ENCODE assay signal across 8 cellular contexts in genomic region chr13:41458187-41458938, GRCh38. TPM values are rescaled to one million over a fixed set of nuclear protein-coding genes. Genes with fewer than 3 reads are reported as not detected.
DNase-seq lines count a peak whose midpoint lies in the region; ATAC-seq and TF ChIP-seq lines count a peak whose summit lies in the region.

No MANE protein-coding gene starts in this region.

- H3K9me2 ChIP-seq in GM23338 (ENCODE audit: insufficient read depth): no peaks in the 10 kb centered on the region

- H3K27me3 Mint-ChIP-seq in CD8-positive, alpha-beta memory T cell: peaks cover 0 to 6% of the 10 kb centered on the region in 2 donors
- H3K27me3 Mint-ChIP-seq in GM23338 (ENCODE audit: insufficient read depth, low read depth, poor library complexity): peaks cover 48% of the 10 kb centered on the region
- H3K27me3 Mint-ChIP-seq in activated naive CD8-positive, alpha-beta T cell treated with anti-CD3 and anti-CD28 coated beads, Interleukin-2, amount 50 U/mL, for 24 hours: peaks cover 21% of the 10 kb centered on the region

- TF ChIP-seq CTCF in GM23338 (conservative IDR thresholded peaks at IDR 0.05; ENCODE audit: low read depth in 2 of 2) (0 out of 4 replicates have a peak, but pooled peaks of 1 of the 2 experiments have one; percentile 0), OCI-LY3 (IDR thresholded peaks at IDR 0.05; ENCODE audit: low read depth, low read length) (no peak), psoas muscle (IDR thresholded peaks at IDR 0.05) (no peak), omental fat pad (IDR thresholded peaks at IDR 0.05) (no peak), RWPE1 (conservative IDR thresholded peaks at IDR 0.05; ENCODE audit: low read depth) (no peak)

- H3K36me3 ChIP-seq in CD8-positive, alpha-beta memory T cell (ENCODE audit: insufficient read depth, low read length): no peaks in the 10 kb centered on the region
- H3K36me3 ChIP-seq in GM23338 (ENCODE audit: insufficient read depth) (no peaks in the 10 kb centered on the region), OCI-LY3 (replicated peaks; ENCODE audit: low read depth, low read length) (no peaks in the 10 kb centered on the region), psoas muscle (ENCODE audit: insufficient read depth in 1 of 2, low read depth in 1 of 2) (no peaks in the 10 kb centered on the region)

- WGBS in psoas muscle, 3 donors: 4% methylated on average over 45 to 53 of the region's 53 CpGs

- no peaks in the 10 kb centered on the region for H3K27me3 ChIP-seq in CD8-positive, alpha-beta memory T cell (ENCODE audit: insufficient read depth, low read length, poor library complexity, severe bottlenecking)
- H3K27me3 ChIP-seq in GM23338 (ENCODE audit: insufficient read depth): peaks cover 69% of the 10 kb centered on the region
- H3K27me3 ChIP-seq in OCI-LY3 (ENCODE audit: low read depth, low read length): no peaks in the 10 kb centered on the region
- H3K27me3 ChIP-seq in psoas muscle (ENCODE audit: insufficient read depth in 3 of 3, low read length in 2 of 3): peaks cover 0 to 56% (median 7%) of the 10 kb centered on the region in 3 donors

- CTCF ChIA-PET in CD8-positive, alpha-beta memory T cell (lab: Charles Lee): interaction anchor here (0.8 to 3.3 kb wide), 21 partner anchors 9 to 198 kb away, joined by 3 to 15 read pairs (median 5); no protein-coding TSS in a partner anchor
- CTCF ChIA-PET in RWPE1 (lab: Yijun Ruan, JAX): interaction anchor here (0.6 to 2.1 kb wide), 7 partner anchors 13 to 402 kb away, joined by 3 to 9 read pairs (median 3); no protein-coding TSS in a partner anchor

- no peak overlapping the region for H3K9ac ChIP-seq in OCI-LY3 (ENCODE audit: low read length)

- H2AFZ ChIP-seq in GM23338 (peak overlapping the region; percentile 97), OCI-LY3 (ENCODE audit: low read depth, low read length) (no peak overlapping the region)

- no peaks in the 10 kb centered on the region for H3K9me3 ChIP-seq in CD8-positive, alpha-beta memory T cell (ENCODE audit: low read length)
- H3K9me3 ChIP-seq in OCI-LY3 (ENCODE audit: insufficient read depth, low read length) (no peaks in the 10 kb centered on the region), psoas muscle (no peaks in the 10 kb centered on the region)

- peaks cover 50% of the 10 kb centered on the region for H3K4me1 ChIP-seq in CD8-positive, alpha-beta memory T cell (ENCODE audit: insufficient read depth, low read length)
- no peaks in the 10 kb centered on the region for H3K4me1 ChIP-seq in GM23338 (ENCODE audit: insufficient read depth)
- H3K4me1 ChIP-seq in OCI-LY3 (ENCODE audit: low read length): no peaks in the 10 kb centered on the region
- peaks cover 14% of the 10 kb centered on the region for H3K4me1 ChIP-seq in psoas muscle

- 0 out of 2 replicates have a peak, but pooled peaks cover 5% of the 10 kb centered on the region for H3F3A ChIP-seq in GM23338 (replicated peaks; ENCODE audit: low read depth)

- peak overlapping the region; percentile 95 for H3K4me3 ChIP-seq in CD8-positive, alpha-beta memory T cell (ENCODE audit: low read length)
- peak overlapping the region; percentile 71 for H3K4me3 ChIP-seq in GM23338
- peak overlapping the region; percentile 71 for H3K4me3 ChIP-seq in OCI-LY3 (ENCODE audit: low read length)
- peak overlapping the region; percentile 79 for H3K4me3 ChIP-seq in psoas muscle

- H4K20me1 ChIP-seq in GM23338 (replicated peaks; ENCODE audit: insufficient read depth): no peaks in the 10 kb centered on the region
- no peaks in the 10 kb centered on the region for H4K20me1 ChIP-seq in OCI-LY3 (ENCODE audit: insufficient read depth, low read length)

- no peaks in the 10 kb centered on the region for H3K9me3 Mint-ChIP-seq in CD8-positive, alpha-beta memory T cell
- H3K9me3 Mint-ChIP-seq in GM23338: peaks cover 8% of the 10 kb centered on the region; the same call in 1 of the 3 replicates
- H3K9me3 Mint-ChIP-seq in activated naive CD8-positive, alpha-beta T cell treated with anti-CD3 and anti-CD28 coated beads, Interleukin-2, amount 50 U/mL, for 24 hours: peaks cover 10% of the 10 kb centered on the region

- POLR2A ChIA-PET in CD8-positive, alpha-beta memory T cell (lab: Charles Lee): interaction anchor here (0.8 to 1.1 kb wide), 4 partner anchors 33 to 130 kb away, joined by 3 to 6 read pairs (median 4); no protein-coding TSS in a partner anchor
- POLR2A ChIA-PET in RWPE1 (lab: Yijun Ruan, JAX; ENCODE audit: low non-redundant PET): no interaction called here

- H3K36me3 Mint-ChIP-seq in CD8-positive, alpha-beta memory T cell: peaks cover 8 to 51% (median 15%) of the 10 kb centered on the region in 3 donors
- no peaks in the 10 kb centered on the region; the same call in 2 of the 3 replicates for H3K36me3 Mint-ChIP-seq in GM23338 (ENCODE audit: low read depth)
- peaks cover 43% of the 10 kb centered on the region for H3K36me3 Mint-ChIP-seq in activated naive CD8-positive, alpha-beta T cell treated with anti-CD3 and anti-CD28 coated beads, Interleukin-2, amount 50 U/mL, for 24 hours (ENCODE audit: low read depth)

- peaks cover 52 to 64% (median 62%) of the 10 kb centered on the region in 3 donors for H3K4me1 Mint-ChIP-seq in CD8-positive, alpha-beta memory T cell
- peaks cover 4% of the 10 kb centered on the region; the same call in 1 of the 3 replicates for H3K4me1 Mint-ChIP-seq in GM23338
- peaks cover 56% of the 10 kb centered on the region for H3K4me1 Mint-ChIP-seq in activated naive CD8-positive, alpha-beta T cell treated with anti-CD3 and anti-CD28 coated beads, Interleukin-2, amount 50 U/mL, for 24 hours

- H3K27ac Mint-ChIP-seq in CD8-positive, alpha-beta memory T cell: peak overlapping the region; percentile 67 to 98 (median 94)
- H3K27ac Mint-ChIP-seq in GM23338: no peak overlapping the region
- H3K27ac Mint-ChIP-seq in activated naive CD8-positive, alpha-beta T cell treated with anti-CD3 and anti-CD28 coated beads, Interleukin-2, amount 50 U/mL, for 24 hours: peak overlapping the region; percentile 96

- H3K4me2 ChIP-seq in GM23338 (peak overlapping the region; percentile 87), OCI-LY3 (ENCODE audit: low read length) (peak overlapping the region; percentile 70)

- H3K4me3 Mint-ChIP-seq in CD8-positive, alpha-beta memory T cell: peak overlapping the region; percentile 85 to 98 (median 91)
- peak overlapping the region; percentile 67 for H3K4me3 Mint-ChIP-seq in GM23338
- peak overlapping the region; percentile 89 for H3K4me3 Mint-ChIP-seq in activated naive CD8-positive, alpha-beta T cell treated with anti-CD3 and anti-CD28 coated beads, Interleukin-2, amount 50 U/mL, for 24 hours

- DNase-seq in CD8-positive, alpha-beta memory T cell: peak; percentile 26 to 69 (median 52)
- peak; percentile 55 for DNase-seq in GM23338 (ENCODE audit: low spot score)
- peak; percentile 74 for DNase-seq in activated naive CD8-positive, alpha-beta T cell treated with anti-CD3 and anti-CD28 coated beads, Interleukin-2, amount 50 U/mL, for 24 hours
- DNase-seq in hepatic stellate cell (ENCODE audit: low spot score): peak; percentile 29
- DNase-seq in psoas muscle: peak; percentile 40 to 59
- no peak for DNase-seq in omental fat pad (ENCODE audit: low spot score)
- no peak for DNase-seq in RWPE1 (ENCODE audit: low spot score)

- H3K79me2 ChIP-seq in GM23338 (replicated peaks; ENCODE audit: insufficient read depth): no peaks in the 10 kb centered on the region
- H3K79me2 ChIP-seq in OCI-LY3 (ENCODE audit: low read length): no peaks in the 10 kb centered on the region

- intact Hi-C loops in psoas muscle (cut with DNase I): loop anchor here (5.0 to 10.0 kb wide), 2 partner anchors 186 to 194 kb away; no protein-coding TSS in a partner anchor

- peak overlapping the region; percentile 86 for H3K27ac ChIP-seq in CD8-positive, alpha-beta memory T cell (ENCODE audit: low read depth, low read length)
- H3K27ac ChIP-seq in GM23338 (ENCODE audit: low read depth): no peak overlapping the region
- H3K27ac ChIP-seq in OCI-LY3 (ENCODE audit: low read length): no peak overlapping the region
- peak overlapping the region; percentile 52 for H3K27ac ChIP-seq in psoas muscle
- H3K27ac ChIP-seq in RWPE1: no peak overlapping the region

- ATAC-seq in GM23338: peak; percentile 34
- ATAC-seq in activated naive CD8-positive, alpha-beta T cell treated with anti-CD3 and anti-CD28 coated beads, Interleukin-2, amount 50 U/mL, for 24 hours: peak; percentile 6
- ATAC-seq in psoas muscle: peak; percentile 31 to 69 (median 48)
- ATAC-seq in omental fat pad (ENCODE audit: low FRiP score): no peak

RNA-seq across cellular contexts. Expression of gene RGCC, which starts 1.0 kb away (rescaled TPM):
- 100 to 1,000 TPM; 107 to 110 TPM for total RNA-seq in CD8-positive, alpha-beta memory T cell
- 83.0 TPM for polyA plus RNA-seq in CD8-positive, alpha-beta memory T cell
- 0.66 TPM in 1 of 2 replicates, not detected in the other for total RNA-seq in GM23338 (2014; rRNA removed; shearing (Covaris generic))
- polyA plus RNA-seq in GM23338 (2016; fragmentation: Nextera tagmentation; extraction: Ambion mirVana) (0.65 and 0.78 TPM in 2 replicates), psoas muscle (10 to 100 TPM; 15.9 to 19.1 (median 16.5) TPM)
- total RNA-seq in psoas muscle (10 to 100 TPM; 10.1 to 35.1 (median 28.4) TPM), omental fat pad (100 to 1,000 TPM; 142 to 321 (median 257) TPM)

Comparison
In these comparisons a context has a peak if more than half of its experiments do, and no peak if none do; other contexts are left out.
1. DNase-seq: peak in CD8-positive, alpha-beta memory T cell (5 of 5), GM23338 (single experiment), activated naive CD8-positive, alpha-beta T cell treated with anti-CD3 and anti-CD28 coated beads, Interleukin-2, amount 50 U/mL, for 24 hours (single experiment), hepatic stellate cell (single experiment) and psoas muscle (2 of 2); none in omental fat pad (single experiment) and RWPE1 (single experiment).
2. H3K27ac ChIP-seq: peak in CD8-positive, alpha-beta memory T cell (single experiment) and psoas muscle (single experiment); none in GM23338 (single experiment), OCI-LY3 (single experiment) and RWPE1 (single experiment).
3. Peak in every context shown above with its lines, with median percentiles within 50 percentile points of each other: H3K4me3 ChIP-seq and H3K4me3 Mint-ChIP-seq.